In the genomic region with DNA sequence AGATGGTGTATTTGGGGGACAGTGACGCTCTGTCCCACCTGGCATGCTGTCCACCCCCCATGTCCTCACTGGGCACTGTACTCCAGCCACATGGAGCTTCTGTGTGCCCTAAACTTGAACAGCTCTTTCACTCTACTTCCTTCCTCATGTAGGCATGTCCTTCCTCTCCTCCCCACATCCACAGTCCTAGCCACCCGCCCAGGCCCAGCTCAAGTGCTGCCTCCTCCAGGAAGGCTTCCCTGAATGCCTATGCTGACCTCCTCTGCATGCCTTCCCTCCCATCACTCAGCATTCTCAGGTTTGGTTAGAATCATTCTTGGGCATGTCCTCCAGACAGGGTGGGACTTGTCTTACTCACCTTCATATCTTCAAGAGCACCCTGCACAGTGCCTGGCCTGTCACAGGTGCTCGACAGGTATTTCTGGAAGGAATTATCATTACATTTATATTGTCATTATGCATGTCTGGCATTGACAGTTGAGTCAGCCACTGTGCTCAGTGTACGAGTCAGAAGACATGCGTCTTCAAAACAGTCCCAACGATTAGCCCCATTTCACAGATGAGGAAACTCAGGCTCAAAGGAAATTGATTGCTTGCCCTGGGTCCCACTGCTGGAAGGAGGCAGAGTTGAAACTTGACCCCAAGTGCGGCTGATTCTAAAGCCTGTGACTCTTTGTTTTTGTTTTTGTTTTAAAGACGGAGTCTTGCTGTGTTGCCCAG, we compare ENCODE assay signal across 1 cellular context.
TF ChIP-seq lines count a peak whose summit lies in the region.

No MANE protein-coding gene starts in this region.

TF ChIP-seq in GM23338, 12 proteins besides CTCF, POLR2A, EP300 and RAD21 (continued from another document):
- TF ChIP-seq ZNF331 (CRISPR knock-in tag; IDR thresholded peaks at IDR 0.05; ENCODE audit: low read depth) (no peak), EZH2 (IDR thresholded peaks at IDR 0.05; ENCODE audit: low read depth, unreplicated experiment) (no peak), EZH2phosphoT487 (IDR thresholded peaks at IDR 0.05; ENCODE audit: unreplicated experiment) (no peak), POLR2AphosphoS5 (IDR thresholded peaks at IDR 0.05; ENCODE audit: low read depth) (no peak), JUNB (IDR thresholded peaks at IDR 0.05; ENCODE audit: unreplicated experiment) (no peak), NANOG (IDR thresholded peaks at IDR 0.05; ENCODE audit: borderline replicate concordance) (no peak), ZNF114 (CRISPR knock-in tag; IDR thresholded peaks at IDR 0.05) (no peak), STAT1 (IDR thresholded peaks at IDR 0.05; ENCODE audit: unreplicated experiment) (no peak), CREB1 (CRISPR knock-in tag; IDR thresholded peaks at IDR 0.05; ENCODE audit: low read depth) (no peak)
- TF ChIP-seq, protein P1, sequence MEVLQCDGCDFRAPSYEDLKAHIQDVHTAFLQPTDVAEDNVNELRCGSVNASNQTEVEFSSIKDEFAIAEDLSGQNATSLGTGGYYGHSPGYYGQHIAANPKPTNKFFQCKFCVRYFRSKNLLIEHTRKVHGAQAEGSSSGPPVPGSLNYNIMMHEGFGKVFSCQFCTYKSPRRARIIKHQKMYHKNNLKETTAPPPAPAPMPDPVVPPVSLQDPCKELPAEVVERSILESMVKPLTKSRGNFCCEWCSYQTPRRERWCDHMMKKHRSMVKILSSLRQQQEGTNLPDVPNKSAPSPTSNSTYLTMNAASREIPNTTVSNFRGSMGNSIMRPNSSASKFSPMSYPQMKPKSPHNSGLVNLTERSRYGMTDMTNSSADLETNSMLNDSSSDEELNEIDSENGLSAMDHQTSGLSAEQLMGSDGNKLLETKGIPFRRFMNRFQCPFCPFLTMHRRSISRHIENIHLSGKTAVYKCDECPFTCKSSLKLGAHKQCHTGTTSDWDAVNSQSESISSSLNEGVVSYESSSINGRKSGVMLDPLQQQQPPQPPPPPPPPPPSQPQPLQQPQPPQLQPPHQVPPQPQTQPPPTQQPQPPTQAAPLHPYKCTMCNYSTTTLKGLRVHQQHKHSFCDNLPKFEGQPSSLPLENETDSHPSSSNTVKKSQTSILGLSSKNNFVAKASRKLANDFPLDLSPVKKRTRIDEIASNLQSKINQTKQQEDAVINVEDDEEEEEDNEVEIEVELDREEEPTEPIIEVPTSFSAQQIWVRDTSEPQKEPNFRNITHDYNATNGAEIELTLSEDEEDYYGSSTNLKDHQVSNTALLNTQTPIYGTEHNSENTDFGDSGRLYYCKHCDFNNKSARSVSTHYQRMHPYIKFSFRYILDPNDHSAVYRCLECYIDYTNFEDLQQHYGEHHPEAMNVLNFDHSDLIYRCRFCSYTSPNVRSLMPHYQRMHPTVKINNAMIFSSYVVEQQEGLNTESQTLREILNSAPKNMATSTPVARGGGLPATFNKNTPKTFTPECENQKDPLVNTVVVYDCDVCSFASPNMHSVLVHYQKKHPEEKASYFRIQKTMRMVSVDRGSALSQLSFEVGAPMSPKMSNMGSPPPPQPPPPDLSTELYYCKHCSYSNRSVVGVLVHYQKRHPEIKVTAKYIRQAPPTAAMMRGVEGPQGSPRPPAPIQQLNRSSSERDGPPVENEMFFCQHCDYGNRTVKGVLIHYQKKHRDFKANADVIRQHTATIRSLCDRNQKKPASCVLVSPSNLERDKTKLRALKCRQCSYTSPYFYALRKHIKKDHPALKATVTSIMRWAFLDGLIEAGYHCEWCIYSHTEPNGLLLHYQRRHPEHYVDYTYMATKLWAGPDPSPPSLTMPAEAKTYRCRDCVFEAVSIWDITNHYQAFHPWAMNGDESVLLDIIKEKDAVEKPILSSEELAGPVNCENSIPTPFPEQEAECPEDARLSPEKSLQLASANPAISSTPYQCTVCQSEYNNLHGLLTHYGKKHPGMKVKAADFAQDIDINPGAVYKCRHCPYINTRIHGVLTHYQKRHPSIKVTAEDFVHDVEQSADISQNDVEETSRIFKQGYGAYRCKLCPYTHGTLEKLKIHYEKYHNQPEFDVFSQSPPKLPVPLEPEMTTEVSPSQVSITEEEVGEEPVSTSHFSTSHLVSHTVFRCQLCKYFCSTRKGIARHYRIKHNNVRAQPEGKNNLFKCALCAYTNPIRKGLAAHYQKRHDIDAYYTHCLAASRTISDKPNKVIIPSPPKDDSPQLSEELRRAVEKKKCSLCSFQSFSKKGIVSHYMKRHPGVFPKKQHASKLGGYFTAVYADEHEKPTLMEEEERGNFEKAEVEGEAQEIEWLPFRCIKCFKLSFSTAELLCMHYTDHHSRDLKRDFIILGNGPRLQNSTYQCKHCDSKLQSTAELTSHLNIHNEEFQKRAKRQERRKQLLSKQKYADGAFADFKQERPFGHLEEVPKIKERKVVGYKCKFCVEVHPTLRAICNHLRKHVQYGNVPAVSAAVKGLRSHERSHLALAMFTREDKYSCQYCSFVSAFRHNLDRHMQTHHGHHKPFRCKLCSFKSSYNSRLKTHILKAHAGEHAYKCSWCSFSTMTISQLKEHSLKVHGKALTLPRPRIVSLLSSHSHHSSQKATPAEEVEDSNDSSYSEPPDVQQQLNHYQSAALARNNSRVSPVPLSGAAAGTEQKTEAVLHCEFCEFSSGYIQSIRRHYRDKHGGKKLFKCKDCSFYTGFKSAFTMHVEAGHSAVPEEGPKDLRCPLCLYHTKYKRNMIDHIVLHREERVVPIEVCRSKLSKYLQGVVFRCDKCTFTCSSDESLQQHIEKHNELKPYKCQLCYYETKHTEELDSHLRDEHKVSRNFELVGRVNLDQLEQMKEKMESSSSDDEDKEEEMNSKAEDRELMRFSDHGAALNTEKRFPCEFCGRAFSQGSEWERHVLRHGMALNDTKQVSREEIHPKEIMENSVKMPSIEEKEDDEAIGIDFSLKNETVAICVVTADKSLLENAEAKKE (CRISPR knock-in tag; IDR thresholded peaks at IDR 0.05): no peak
